Comparison of ENCODE assay signal across 9 cellular contexts in genomic region chr9:127878001-127878651, GRCh38. TPM values are rescaled to one million over a fixed set of nuclear protein-coding genes. Genes with fewer than 3 reads are reported as not detected.
DNase-seq lines count a peak whose midpoint lies in the region; ATAC-seq, FAIRE-seq and TF ChIP-seq lines count a peak whose summit lies in the region.
"Had no signal": no experiment of that assay in that cellular context is flagged by ENCODE, and none has a peak within 500 bp of the region (broad histone marks: within the 10 kb centered on the region; RNA-seq: fewer than 3 reads in every experiment).

No MANE protein-coding gene starts in this region.

- H3K9me3 ChIP-seq in mucosa of descending colon: no peaks in the 10 kb centered on the region
- no peaks in the 10 kb centered on the region for H3K9me3 ChIP-seq in uterus

- TF ChIP-seq POLR2A in uterus (IDR thresholded peaks at IDR 0.05): no peak

- no peaks in the 10 kb centered on the region for H3K27me3 ChIP-seq in uterus

- peak overlapping the region; percentile 65 for H3K4me3 Mint-ChIP-seq in activated naive CD8-positive, alpha-beta T cell
- no peak overlapping the region for H3K4me3 Mint-ChIP-seq in activated naive CD8-positive, alpha-beta T cell treated with anti-CD3 and anti-CD28 coated beads, Interleukin-2, amount 50 U/mL, for 24 hours

- H3K36me3 ChIP-seq in mucosa of descending colon (ENCODE audit: low read depth) (no peaks in the 10 kb centered on the region), uterus (no peaks in the 10 kb centered on the region)

- ATAC-seq in activated naive CD8-positive, alpha-beta T cell treated with anti-CD3 and anti-CD28 coated beads, Interleukin-2, amount 50 U/mL, for 24 hours: no peak
- no peak for ATAC-seq in mucosa of descending colon
- ATAC-seq in HG02973 (IDR thresholded peaks at IDR 0.05; ENCODE audit: unreplicated experiment): no peak
- ATAC-seq in GM21723 (IDR thresholded peaks at IDR 0.05; ENCODE audit: unreplicated experiment): no peak

- H3K27ac Mint-ChIP-seq in activated naive CD8-positive, alpha-beta T cell: no peak overlapping the region
- no peak overlapping the region for H3K27ac Mint-ChIP-seq in activated naive CD8-positive, alpha-beta T cell treated with anti-CD3 and anti-CD28 coated beads, Interleukin-2, amount 50 U/mL, for 24 hours

- H3K27ac ChIP-seq in cingulate gyrus (ENCODE audit: low read depth, low read length) (peak overlapping the region; percentile 67), uterus (peak overlapping the region; percentile 65 to 67)

- intact Hi-C loops in mucosa of descending colon (cut with DNase I, micrococcal nuclease): loop anchor here in 1 of 2 donors (10.0 kb wide), 1 partner anchor 143 kb away; the partner anchor contains the start of gene TOR2A
- intact Hi-C loops in uterus (cut with DNase I; ENCODE audit: low total_unique reads): no loop called here

- no peaks in the 10 kb centered on the region for H3K36me3 Mint-ChIP-seq in activated naive CD8-positive, alpha-beta T cell
- H3K36me3 Mint-ChIP-seq in activated naive CD8-positive, alpha-beta T cell treated with anti-CD3 and anti-CD28 coated beads, Interleukin-2, amount 50 U/mL, for 24 hours (ENCODE audit: low read depth): peaks cover 2% of the 10 kb centered on the region

- TF ChIP-seq CTCF in mucosa of descending colon (IDR thresholded peaks at IDR 0.05) (no peak), uterus (IDR thresholded peaks at IDR 0.05) (peak in 1 of 4 experiments; percentile 2)

- peaks cover 32% of the 10 kb centered on the region for H3K4me1 ChIP-seq in mucosa of descending colon (ENCODE audit: low read depth)
- H3K4me1 ChIP-seq in uterus: peaks cover 0 to 34% of the 10 kb centered on the region in 2 donors

- peaks cover 3% of the 10 kb centered on the region for H3K4me1 Mint-ChIP-seq in activated naive CD8-positive, alpha-beta T cell (ENCODE audit: low read depth)
- peaks cover 7% of the 10 kb centered on the region for H3K4me1 Mint-ChIP-seq in activated naive CD8-positive, alpha-beta T cell treated with anti-CD3 and anti-CD28 coated beads, Interleukin-2, amount 50 U/mL, for 24 hours

- no peak overlapping the region for H3K4me3 ChIP-seq in mucosa of descending colon
- H3K4me3 ChIP-seq in uterus: peak overlapping the region; percentile 44 to 62

- no peak for DNase-seq in activated naive CD8-positive, alpha-beta T cell treated with anti-CD3 and anti-CD28 coated beads, Interleukin-2, amount 50 U/mL, for 24 hours
- DNase-seq in mucosa of descending colon (peak in 2 of 3 donors; percentile 33 to 51), uterus (no peak), GM19239 (ENCODE audit: insufficient read length, low spot score) (no peak)
- DNase-seq: GF-D8 had no signal

- FAIRE-seq in GM19239 (lab: Jason Lieb, UNC): no peak

- no peaks in the 10 kb centered on the region for H3K9me3 Mint-ChIP-seq in activated naive CD8-positive, alpha-beta T cell (ENCODE audit: low read depth)
- no peaks in the 10 kb centered on the region for H3K9me3 Mint-ChIP-seq in activated naive CD8-positive, alpha-beta T cell treated with anti-CD3 and anti-CD28 coated beads, Interleukin-2, amount 50 U/mL, for 24 hours

- H3K27me3 Mint-ChIP-seq in activated naive CD8-positive, alpha-beta T cell: no peaks in the 10 kb centered on the region
- peaks cover 5% of the 10 kb centered on the region for H3K27me3 Mint-ChIP-seq in activated naive CD8-positive, alpha-beta T cell treated with anti-CD3 and anti-CD28 coated beads, Interleukin-2, amount 50 U/mL, for 24 hours

RNA-seq across cellular contexts. Expression of gene AK1, which starts 0.7 kb away (rescaled TPM):
- total RNA-seq in mucosa of descending colon: 100 to 1,000 TPM in 2 of 3 donors, 10 to 100 TPM in 1; 66.7 to 157 (median 106) TPM
- 10 to 100 TPM in 2 of 4 donors, 1 to 10 TPM in 2; 6.1 to 54.3 (median 15.7) TPM for total RNA-seq in uterus

RNA-seq across cellular contexts. Expression of gene ST6GALNAC6, which starts 21.3 kb away (rescaled TPM):
- total RNA-seq in mucosa of descending colon (100 to 1,000 TPM; 121 to 266 (median 175) TPM), uterus (100 to 1,000 TPM in 3 of 4 donors, 10 to 100 TPM in 1; 37.7 to 133 (median 111) TPM)

RNA-seq across cellular contexts. Expression of gene ENG, which starts 23.7 kb away (rescaled TPM):
- total RNA-seq in mucosa of descending colon: 10 to 100 TPM; 18.3 to 35.5 (median 34.8) TPM
- 100 to 1,000 TPM in 1 of 4 donors, 10 to 100 TPM in 3; 14.0 to 256 (median 50.3) TPM for total RNA-seq in uterus

RNA-seq across cellular contexts. Expression of gene ST6GALNAC4, which starts 38.7 kb away (rescaled TPM):
- 10 to 100 TPM; 31.0 to 39.2 (median 37.2) TPM for total RNA-seq in mucosa of descending colon
- total RNA-seq in uterus: 10 to 100 TPM in 3 of 4 donors, under 1 TPM in 1; 0.59 to 41.7 (median 20.7) TPM

RNA-seq across cellular contexts. Expression of gene PIP5KL1, which starts 52.5 kb away (rescaled TPM):
- total RNA-seq in mucosa of descending colon (1 to 10 TPM in 2 of 3 donors, under 1 TPM in 1; 0.58 to 1.9 (median 1.1) TPM), uterus (10 to 100 TPM in 1 of 4 donors, 1 to 10 TPM in 2, not detected in 1; 2.9 to 11.3 (median 3.2) TPM)

Comparison
In these comparisons a context has a peak if more than half of its experiments do, and no peak if none do; other contexts are left out.
1. DNase-seq: peak in mucosa of descending colon (2 of 3); none in activated naive CD8-positive, alpha-beta T cell treated with anti-CD3 and anti-CD28 coated beads, Interleukin-2, amount 50 U/mL, for 24 hours (single experiment), uterus (0 of 2) and GM19239 (single experiment).